ENCODE assay signal across 14 cellular contexts in genomic region chr20:4045741-4046140, GRCh38. TPM values are rescaled to one million over a fixed set of nuclear protein-coding genes. Genes with fewer than 3 reads are reported as not detected.
A peak's percentile ranks its signal among the peaks of the same experiment; 100 is the strongest.
DNase-seq lines count a peak whose midpoint lies in the region; ATAC-seq and TF ChIP-seq lines count a peak whose summit lies in the region.
"Had no signal": no experiment of that assay in that cellular context is flagged by ENCODE, and none has a peak within 500 bp of the region (broad histone marks: within the 10 kb centered on the region; RNA-seq: fewer than 3 reads in every experiment).

No MANE protein-coding gene starts in this region.

- TF ChIP-seq CTCF in HEK293 (tag by site-specific recombination; IDR thresholded peaks at IDR 0.05) (no peak), foreskin fibroblast (IDR thresholded peaks at IDR 0.05; ENCODE audit: low read depth, low read length) (no peak)
- no peak for TF ChIP-seq CTCF in CD4-positive, alpha-beta T cell (IDR thresholded peaks at IDR 0.05)

- intact Hi-C loops in CD4-positive, alpha-beta T cell (cut with DNase I, micrococcal nuclease) = loop anchor here in 1 of 2 experiments (2.0 kb wide), 1 partner anchor 17 kb away; no protein-coding TSS in a partner anchor

- H3K27ac ChIP-seq in HEK293 (ENCODE audit: extremely low read depth, low read depth, low read length) = no peak overlapping the region
- no peak overlapping the region for H3K27ac ChIP-seq in CD4-positive, alpha-beta T cell (ENCODE audit: low read depth, low read length)
- H3K27ac ChIP-seq: adrenal gland had no signal

- peak; percentile 96 for DNase-seq in A172 (ENCODE audit: low spot score)
- DNase-seq in SW480 (ENCODE audit: low spot score) = peak; percentile 69
- DNase-seq in foreskin fibroblast = peak; percentile 65 to 81
- no peak for DNase-seq in middle frontal gyrus (ENCODE audit: extremely low spot score, low spot score)
- no peak for DNase-seq in CD4-positive, alpha-beta T cell
- no peak for DNase-seq in inferior parietal cortex (ENCODE audit: extremely low spot score)
- DNase-seq: activated CD4-positive, alpha-beta T cell treated with anti-CD3 and anti-CD28 coated beads, Interleukin-2, amount 10 ng/mL, durations not matched to agents 7 days and 5 days; NCI-H187 treated with DMSO at 0.1 percent for 48 hours; NCI-H774; SHP77 treated with DMSO at 0.1 percent for 48 hours had no signal

- no peaks in the 10 kb centered on the region for H3K27me3 ChIP-seq in CD4-positive, alpha-beta T cell (ENCODE audit: control insufficient read depth, insufficient read depth, low read length)
- H3K27me3 ChIP-seq: adrenal gland had no signal

- POLR2A ChIA-PET in HEK293 (lab: Yijun Ruan, JAX) = no interaction called here
- POLR2A ChIA-PET in CD4-positive, alpha-beta T cell (lab: Charles Lee) = no interaction called here

- H3K9me3 Mint-ChIP-seq in CD4-positive, alpha-beta T cell = no peaks in the 10 kb centered on the region

- ATAC-seq in GM21423 (IDR thresholded peaks at IDR 0.05; ENCODE audit: unreplicated experiment) = no peak
- no peak for ATAC-seq in CD4-positive, alpha-beta T cell (ENCODE audit: poor library complexity)

- H3K4me3 ChIP-seq in HEK293 (ENCODE audit: low read depth, low read length) (no peak overlapping the region), foreskin fibroblast (ENCODE audit: low read depth in 1 of 2, low read length in 2 of 2) (no peak overlapping the region)
- H3K4me3 ChIP-seq: adrenal gland had no signal

- H3K36me3 ChIP-seq in HEK293 (ENCODE audit: control insufficient read depth in 2 of 2, insufficient read depth in 1 of 2, low read length in 2 of 2) = no peaks in the 10 kb centered on the region
- H3K36me3 ChIP-seq: adrenal gland had no signal

- no peak overlapping the region for H3K27ac Mint-ChIP-seq in CD4-positive, alpha-beta T cell
- H3K27ac Mint-ChIP-seq: activated CD4-positive, alpha-beta T cell treated with anti-CD3 and anti-CD28 coated beads, Interleukin-2, amount 10 ng/mL, durations not matched to agents 7 days and 5 days; mesothelial cell of epicardium had no signal

- no peaks in the 10 kb centered on the region for H3K36me3 Mint-ChIP-seq in CD4-positive, alpha-beta T cell (ENCODE audit: low read depth)
- H3K36me3 Mint-ChIP-seq: mesothelial cell of epicardium had no signal

- H3K27me3 Mint-ChIP-seq in CD4-positive, alpha-beta T cell = no peaks in the 10 kb centered on the region

- H3K4me1 Mint-ChIP-seq in CD4-positive, alpha-beta T cell (ENCODE audit: low read depth) = no peaks in the 10 kb centered on the region

- H3K4me3 Mint-ChIP-seq in CD4-positive, alpha-beta T cell = no peak overlapping the region
- H3K4me3 Mint-ChIP-seq: activated CD4-positive, alpha-beta T cell treated with anti-CD3 and anti-CD28 coated beads, Interleukin-2, amount 10 ng/mL, durations not matched to agents 7 days and 5 days; mesothelial cell of epicardium had no signal

- no peaks in the 10 kb centered on the region for H3K9me3 ChIP-seq in HEK293 (ENCODE audit: control insufficient read depth, insufficient read depth, low read depth, low read length)
- no peaks in the 10 kb centered on the region for H3K9me3 ChIP-seq in CD4-positive, alpha-beta T cell (ENCODE audit: control insufficient read depth, low read length)
- H3K9me3 ChIP-seq: adrenal gland had no signal

- CTCF ChIA-PET in HEK293 (lab: Yijun Ruan, JAX) = interaction anchor here (1.3 to 5.7 kb wide), 4 partner anchors 10 to 39 kb away, joined by 3 to 35 read pairs (median 4); no protein-coding TSS in a partner anchor
- CTCF ChIA-PET in CD4-positive, alpha-beta T cell (lab: Charles Lee) = no interaction called here

- peaks cover 13% of the 10 kb centered on the region for H3K4me1 ChIP-seq in HEK293 (ENCODE audit: control insufficient read depth, insufficient read depth, low read length)

TF ChIP-seq in HEK293, 187 proteins besides CTCF, POLR2A, EP300 and RAD21:
- TF ChIP-seq ZNF366 (tag by site-specific recombination; conservative IDR thresholded peaks at IDR 0.05) = 0 out of 2 replicates have a peak, but pooled peaks have one; percentile 28
- no peak for TF ChIP-seq ZXDB (tag by site-specific recombination; IDR thresholded peaks at IDR 0.05)
- no peak for TF ChIP-seq AEBP2 (tag by site-specific recombination; IDR thresholded peaks at IDR 0.05; ENCODE audit: borderline replicate concordance)
- TF ChIP-seq ZBTB26 (tag by site-specific recombination; optimal IDR thresholded peaks at IDR 0.05) = no peak

RNA-seq across cellular contexts. Expression of gene RNF24, which starts 30.4 kb away (rescaled TPM):
- total RNA-seq in A172 (2014; rRNA removed; shearing (Covaris generic)) = 6.7 and 7.2 TPM in 2 replicates
- total RNA-seq in CD4-positive, alpha-beta T cell = 1 to 10 TPM; 6.8 to 8.1 TPM

Comparison
In these comparisons a context has a peak if more than half of its experiments do, and no peak if none do; other contexts are left out.
1. DNase-seq: peak in A172 (single experiment), SW480 (single experiment) and foreskin fibroblast (2 of 2); none in middle frontal gyrus (single experiment), CD4-positive, alpha-beta T cell (0 of 10) and inferior parietal cortex (single experiment).